In the genomic region with DNA sequence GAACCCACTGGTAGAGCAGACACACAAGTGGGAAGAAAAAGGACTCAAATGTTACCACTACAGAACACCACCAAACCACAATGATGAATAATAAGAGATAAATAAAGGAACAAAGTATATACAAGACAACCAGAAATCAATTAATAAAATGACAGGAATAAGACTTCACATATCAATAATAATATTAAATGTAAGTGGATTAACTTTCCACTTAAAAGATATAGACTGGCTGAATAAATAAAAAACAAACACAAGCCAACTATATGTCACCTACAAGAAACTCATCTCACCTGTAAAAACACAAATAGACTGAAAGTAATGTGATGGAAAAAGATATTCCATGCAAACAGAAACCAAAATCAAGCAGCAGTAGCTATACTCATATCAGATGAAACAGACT, we compare ENCODE assay signal across 30 cellular contexts. TPM values are rescaled to one million over a fixed set of nuclear protein-coding genes. Genes with fewer than 3 reads are reported as not detected.
"Had no signal": no experiment of that assay in that cellular context is flagged by ENCODE, and none has a peak within 500 bp of the region (broad histone marks: within the 10 kb centered on the region; RNA-seq: fewer than 3 reads in every experiment).

No MANE protein-coding gene starts in this region.

- ATAC-seq: effector memory CD8-positive, alpha-beta T cell; esophagus mucosa; foreskin keratinocyte; gastrocnemius medialis; gastroesophageal sphincter; heart left ventricle; heart right ventricle had no signal

- H3K27ac ChIP-seq: colonic mucosa, coronary artery, dorsolateral prefrontal cortex, epithelial cell of prostate, esophagus muscularis mucosa, esophagus squamous epithelium, foreskin keratinocyte, gastrocnemius medialis, gastroesophageal sphincter, heart left ventricle, heart right ventricle had no signal

- DNase-seq: colonic mucosa; cortex of kidney; dermis blood vessel endothelial cell; dorsolateral prefrontal cortex; effector CD4-positive, alpha-beta T cell; effector CD8-positive, alpha-beta T cell; effector memory CD4-positive, alpha-beta T cell; effector memory CD8-positive, alpha-beta T cell; endodermal cell; erythroblast; esophagus squamous epithelium; foreskin fibroblast; foreskin keratinocyte; foreskin melanocyte; gastrocnemius medialis; glutamatergic neuron; head of caudate nucleus; heart left ventricle; heart right ventricle had no signal

- H3K9me3 ChIP-seq: colonic mucosa had no signal

- FAIRE-seq: colon, endometrium, endothelial cell of umbilical vein, frontal cortex had no signal

- H3K4me3 ChIP-seq: colonic mucosa, coronary artery, dorsolateral prefrontal cortex, esophagus muscularis mucosa, esophagus squamous epithelium, gastrocnemius medialis, gastroesophageal sphincter, heart left ventricle, heart right ventricle had no signal

- H3K27me3 ChIP-seq: colonic mucosa had no signal

- H3K36me3 ChIP-seq: colonic mucosa, esophagus muscularis mucosa, esophagus squamous epithelium, gastrocnemius medialis, gastroesophageal sphincter, heart left ventricle, heart right ventricle had no signal

- H3K4me1 ChIP-seq: colonic mucosa, esophagus muscularis mucosa, esophagus squamous epithelium, foreskin keratinocyte, gastrocnemius medialis, gastroesophageal sphincter had no signal

RNA-seq across cellular contexts. Expression of a gene that starts 6.9 kb away (rescaled TPM):
- total RNA-seq: dermis blood vessel endothelial cell, dermis microvascular lymphatic vessel endothelial cell, endothelial cell of umbilical vein, glomerular endothelial cell had no signal
- polyA plus RNA-seq: endothelial cell of umbilical vein had no signal
